8 cellular contexts compared by ENCODE assay signal in genomic region chr3:186107148-186108105, GRCh38. TPM values are rescaled to one million over a fixed set of nuclear protein-coding genes. Genes with fewer than 3 reads are reported as not detected.
A peak's percentile ranks its signal among the peaks of the same experiment; 100 is the strongest.
DNase-seq lines count a peak whose midpoint lies in the region; ATAC-seq and TF ChIP-seq lines count a peak whose summit lies in the region.

No MANE protein-coding gene starts in this region.

- H3K27ac ChIP-seq in ectodermal cell (ENCODE audit: insufficient read depth, low read depth, low read length, poor library complexity, severe bottlenecking) = peak overlapping the region; percentile 44
- no peak overlapping the region for H3K27ac ChIP-seq in liver (ENCODE audit: low read depth in 1 of 2, low read length in 2 of 2)

- in situ Hi-C loops in Caki2 (cut with HindIII; ENCODE audit: low pct_unique_long_range_greater_than_20kb, low sequenced_read_pairs) = no loop called here

- no peaks in the 10 kb centered on the region for H3K36me3 ChIP-seq in ectodermal cell (ENCODE audit: control insufficient read depth, insufficient read depth, low read length)
- H3K36me3 ChIP-seq in liver (ENCODE audit: control insufficient read depth in 4 of 4, insufficient read depth in 3 of 4, low read depth in 1 of 4, low read length in 3 of 4) = no peaks in the 10 kb centered on the region

- no peak overlapping the region for H3K9ac ChIP-seq in liver (ENCODE audit: low read depth in 1 of 2, low read length in 2 of 2)

- TF ChIP-seq RAD21 in liver (IDR thresholded peaks at IDR 0.05) = no peak

- peaks cover 88% of the 10 kb centered on the region for H3K27me3 ChIP-seq in ectodermal cell (ENCODE audit: control insufficient read depth, insufficient read depth, low read length, poor library complexity, severe bottlenecking)
- no peaks in the 10 kb centered on the region for H3K27me3 ChIP-seq in liver (ENCODE audit: control insufficient read depth in 4 of 4, insufficient read depth in 4 of 4, low read length in 3 of 4)

- ATAC-seq in HG02798 (IDR thresholded peaks at IDR 0.05; ENCODE audit: poor library complexity, unreplicated experiment) (peak; percentile 23), HG03159 (IDR thresholded peaks at IDR 0.05; ENCODE audit: unreplicated experiment) (no peak)

- H3K4me1 ChIP-seq in ectodermal cell (ENCODE audit: control insufficient read depth, insufficient read depth, low read length) (peaks cover 21% of the 10 kb centered on the region), liver (ENCODE audit: control insufficient read depth in 4 of 4, insufficient read depth in 4 of 4, low read length in 3 of 4) (peaks cover 5 to 25% (median 18%) of the 10 kb centered on the region in 4 donors)

- DNase-seq in Caki2 (ENCODE audit: low read depth) = peak; percentile 72
- peak; percentile 29 for DNase-seq in NCI-H510A (lab: John Stamatoyannopoulos, UW)
- DNase-seq in activated CD4-positive, alpha-beta T cell treated with anti-CD3 and anti-CD28 coated beads for 4 hours = peak; percentile 19 to 22
- peak; percentile 33 to 34 for DNase-seq in stimulated activated CD4-positive, alpha-beta T cell treated with anti-CD3 and anti-CD28 coated beads, Interleukin-4, amount 100 ng/mL, for 48 hours (ENCODE audit: low read depth in 2 of 2)

- H3K4me3 ChIP-seq in ectodermal cell (ENCODE audit: insufficient read depth, low read depth, low read length) = peak overlapping the region; percentile 50
- H3K4me3 ChIP-seq in liver (ENCODE audit: low read depth in 1 of 3, low read length in 3 of 3) = peak overlapping the region; percentile 53 to 84 (median 75)

- H3K9me3 ChIP-seq in ectodermal cell (ENCODE audit: control insufficient read depth, low read length) (no peaks in the 10 kb centered on the region), liver (ENCODE audit: control insufficient read depth in 4 of 4, low read length in 3 of 4) (no peaks in the 10 kb centered on the region)

- no peak for TF ChIP-seq CTCF in liver (IDR thresholded peaks at IDR 0.05; ENCODE audit: low read depth, low read length, missing input control)

- WGBS in ectodermal cell, 2 experiments = 1% methylated on average over 42 to 45 of the region's 45 CpGs
- 9% methylated on average over 45 of the region's 45 CpGs for WGBS in liver

TF ChIP-seq in liver, 16 proteins besides CTCF, POLR2A, EP300 and RAD21:
- TF ChIP-seq MAX (IDR thresholded peaks at IDR 0.05) (no peak), JUND (IDR thresholded peaks at IDR 0.05) (no peak), ATF3 (IDR thresholded peaks at IDR 0.05) (no peak), FOXA1 (IDR thresholded peaks at IDR 0.05) (no peak), ZBTB33 (IDR thresholded peaks at IDR 0.05) (no peak), TAF1 (conservative IDR thresholded peaks at IDR 0.05) (no peak), GABPA (IDR thresholded peaks at IDR 0.05 in 1 of 2, conservative IDR thresholded peaks at IDR 0.05 in 1 of 2) (no peak), FOXA2 (IDR thresholded peaks at IDR 0.05) (no peak), REST (IDR thresholded peaks at IDR 0.05) (no peak), NR2F2 (IDR thresholded peaks at IDR 0.05) (no peak), YY1 (IDR thresholded peaks at IDR 0.05) (no peak), HNF4G (IDR thresholded peaks at IDR 0.05) (no peak), RXRA (IDR thresholded peaks at IDR 0.05) (no peak), EGR1 (IDR thresholded peaks at IDR 0.05; ENCODE audit: low read depth in 2 of 2) (no peak), SP1 (IDR thresholded peaks at IDR 0.05) (no peak), HNF4A (conservative IDR thresholded peaks at IDR 0.05) (no peak)

RNA-seq across cellular contexts. Expression of gene ETV5, which starts 1.5 kb away (rescaled TPM):
- 38.3 and 49.8 TPM in 2 replicates for total RNA-seq in Caki2 (2014; rRNA removed; shearing (Covaris generic); ENCODE audit: low replicate concordance)
- polyA plus RNA-seq in ectodermal cell (2013, experiment 1 of 4) = 3.7 TPM
- 3.6 TPM for polyA plus RNA-seq in ectodermal cell (2013, experiment 2 of 4)
- polyA plus RNA-seq in ectodermal cell (2013, experiment 3 of 4) = 3.1 TPM
- polyA plus RNA-seq in ectodermal cell (2013, experiment 4 of 4) = 3.0 TPM
- 10 to 100 TPM in 1 of 2 donors, 1 to 10 TPM in 1; 6.1 to 14.9 TPM for total RNA-seq in liver
- 1 to 10 TPM; 3.3 to 4.9 TPM for polyA plus RNA-seq in liver

Comparison
In these comparisons a context has a peak if more than half of its experiments do, and no peak if none do; other contexts are left out.
1. DNase-seq: peak in every context shown above with its lines; median percentile 72 in Caki2; 34 in stimulated activated CD4-positive, alpha-beta T cell treated with anti-CD3 and anti-CD28 coated beads, Interleukin-4, amount 100 ng/mL, for 48 hours; 29 in NCI-H510A; 20 in activated CD4-positive, alpha-beta T cell treated with anti-CD3 and anti-CD28 coated beads for 4 hours.